In genomic region chr2:125405816-125406215, GRCh38 we compare ENCODE assay signal across 12 cellular contexts.
A peak's percentile ranks its signal among the peaks of the same experiment; 100 is the strongest.
DNase-seq lines count a peak whose midpoint lies in the region; ATAC-seq, FAIRE-seq and TF ChIP-seq lines count a peak whose summit lies in the region.
"Had no signal": no experiment of that assay in that cellular context is flagged by ENCODE, and none has a peak within 500 bp of the region (broad histone marks: within the 10 kb centered on the region; RNA-seq: fewer than 3 reads in every experiment).

No MANE protein-coding gene starts in this region.

- no peaks in the 10 kb centered on the region for H3K4me1 ChIP-seq in right atrium auricular region
- H3K4me1 ChIP-seq in right cardiac atrium (ENCODE audit: control insufficient read depth, insufficient read depth, low read length): no peaks in the 10 kb centered on the region
- H3K4me1 ChIP-seq: tibial nerve had no signal

- peak; percentile 97 for FAIRE-seq in RCC 7860 (lab: Jason Lieb, UNC)

- whole genome bisulfite sequencing in right cardiac atrium: 36% methylated on average over 2 of the region's 2 CpGs

- H3K9me3 ChIP-seq in right atrium auricular region (no peaks in the 10 kb centered on the region), right cardiac atrium (ENCODE audit: control insufficient read depth, low read length) (no peaks in the 10 kb centered on the region)
- H3K9me3 ChIP-seq: tibial nerve had no signal

- DNase-seq in Daoy (ENCODE audit: low read depth): peak; percentile 37
- peak; percentile 85 for DNase-seq in RCC 7860 (ENCODE audit: low spot score)
- DNase-seq in epidermal melanocyte (ENCODE audit: insufficient read length, low spot score): peak; percentile 16
- peak; percentile 56 for DNase-seq in mucosa of gallbladder (ENCODE audit: low spot score)
- no peak for DNase-seq in right atrium auricular region (ENCODE audit: low spot score)
- DNase-seq in hypothalamus (lab: John Stamatoyannopoulos, UW): no peak
- DNase-seq in right cardiac atrium: no peak
- DNase-seq: activated CD4-positive, alpha-beta T cell treated with anti-CD3 and anti-CD28 coated beads, Interleukin-2, amount 50 U/mL, for 48 hours; anterior cingulate cortex; SHP77 treated with DMSO at 0.1 percent for 48 hours had no signal

- ATAC-seq in GM21786 (IDR thresholded peaks at IDR 0.05; ENCODE audit: unreplicated experiment) (no peak), right cardiac atrium (no peak)

- H3K4me3 ChIP-seq in right atrium auricular region: no peak overlapping the region
- no peak overlapping the region for H3K4me3 ChIP-seq in right cardiac atrium (ENCODE audit: low read length)
- H3K4me3 ChIP-seq: tibial nerve had no signal

- H3K27ac ChIP-seq in right atrium auricular region (no peak overlapping the region), right cardiac atrium (ENCODE audit: low read length) (no peak overlapping the region)
- H3K27ac ChIP-seq: tibial nerve had no signal

- no peak for TF ChIP-seq CTCF in right atrium auricular region (IDR thresholded peaks at IDR 0.05)

- no peaks in the 10 kb centered on the region for H3K27me3 ChIP-seq in right atrium auricular region
- H3K27me3 ChIP-seq in right cardiac atrium (ENCODE audit: control insufficient read depth, insufficient read depth): no peaks in the 10 kb centered on the region
- H3K27me3 ChIP-seq: tibial nerve had no signal

- intact Hi-C loops in right cardiac atrium (cut with DNase I): no loop called here

- no peaks in the 10 kb centered on the region for H3K36me3 ChIP-seq in right atrium auricular region
- H3K36me3 ChIP-seq: tibial nerve had no signal

Comparison
In these comparisons a context has a peak if more than half of its experiments do, and no peak if none do; other contexts are left out.
1. DNase-seq: peak in Daoy (single experiment), RCC 7860 (single experiment), epidermal melanocyte (single experiment) and mucosa of gallbladder (single experiment); none in right atrium auricular region (single experiment), hypothalamus (0 of 51) and right cardiac atrium (0 of 3).